ENCODE assay signal across 2 cellular contexts in genomic region chr19:18637644-18638630, GRCh38.
TF ChIP-seq lines count a peak whose summit lies in the region.

No MANE protein-coding gene starts in this region.

TF ChIP-seq in IMR-90, 13 proteins besides CTCF, POLR2A, EP300 and RAD21:
- TF ChIP-seq MAZ (IDR thresholded peaks at IDR 0.05; ENCODE audit: borderline replicate concordance, low read depth, low read length) (no peak), NFE2L2 (IDR thresholded peaks at IDR 0.05; ENCODE audit: low read depth, low read length) (no peak), RFX5 (IDR thresholded peaks at IDR 0.05; ENCODE audit: low read depth, low read length) (no peak)

TF ChIP-seq in liver, 16 proteins besides CTCF, POLR2A, EP300 and RAD21:
- TF ChIP-seq TAF1 (conservative IDR thresholded peaks at IDR 0.05), result no peak
